Comparison of ENCODE assay signal across 8 cellular contexts in the genomic region with DNA sequence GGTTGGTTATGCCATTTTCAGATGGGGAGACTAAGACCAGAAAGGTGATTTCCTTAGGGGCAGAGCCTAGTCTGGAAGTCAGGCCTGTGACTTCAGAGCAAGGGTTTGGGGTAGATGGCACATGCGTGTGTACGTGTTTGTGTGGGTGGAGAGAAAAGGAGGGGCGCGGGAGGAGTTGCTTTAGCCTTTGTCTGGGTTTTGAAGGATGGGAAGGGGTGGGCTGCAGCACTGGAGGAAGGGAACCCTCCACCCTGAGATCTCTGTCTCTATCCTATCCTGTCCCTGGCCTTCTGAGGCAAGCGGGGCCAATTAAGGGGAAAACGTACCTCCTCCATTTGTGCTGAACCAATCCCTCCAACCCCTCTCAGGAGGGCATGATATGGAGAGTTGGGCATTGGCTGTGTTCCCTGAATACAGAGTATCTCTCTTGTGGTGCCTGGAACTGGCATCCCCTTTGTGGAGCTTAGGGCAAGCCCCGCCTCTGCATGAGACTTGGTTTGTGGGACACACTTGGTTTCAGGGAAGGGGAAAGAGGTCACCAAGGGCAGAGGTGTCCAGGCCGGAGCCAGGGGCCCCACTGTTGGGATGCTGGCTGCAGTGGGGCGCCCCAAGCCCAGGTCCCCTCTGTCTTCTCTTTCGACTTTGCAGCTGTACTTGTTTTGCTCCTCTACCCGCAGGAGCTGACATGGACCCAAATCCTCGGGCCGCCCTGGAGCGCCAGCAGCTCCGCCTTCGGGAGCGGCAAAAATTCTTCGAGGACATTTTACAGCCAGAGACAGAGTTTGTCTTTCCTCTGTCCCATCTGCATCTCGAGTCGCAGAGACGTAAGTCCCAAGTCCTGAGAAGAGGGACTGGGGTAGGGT. TPM values are rescaled to one million over a fixed set of nuclear protein-coding genes. Genes with fewer than 3 reads are reported as not detected.
DNase-seq lines count a peak whose midpoint lies in the region; ATAC-seq and TF ChIP-seq lines count a peak whose summit lies in the region.

TSS of gene DBNDD2 (plus strand) at position 507 of the 863 bp plus-strand sequence. CDS start at position 686, 179 bp downstream.

- ATAC-seq in CD4-positive, CD25-positive, alpha-beta regulatory T cell (ENCODE audit: low read depth in 2 of 2) = no peak
- no peak for ATAC-seq in activated B cell treated with CpG ODN at 0.5 μM for 24 hours (ENCODE audit: low read depth)
- ATAC-seq in naive B cell (ENCODE audit: low read depth in 2 of 2) = peak; percentile 21 to 24
- no peak for ATAC-seq in aorta (ENCODE audit: low FRiP score)
- ATAC-seq in GM18505 (IDR thresholded peaks at IDR 0.05; ENCODE audit: unreplicated experiment) = no peak

- peaks cover 5% of the 10 kb centered on the region for H3K36me3 ChIP-seq in CD4-positive, CD25-positive, alpha-beta regulatory T cell (ENCODE audit: control insufficient read depth, insufficient read depth, low read length)
- H3K36me3 ChIP-seq in esophagus squamous epithelium (peaks cover 0 to 45% (median 5%) of the 10 kb centered on the region in 3 donors), aorta (ENCODE audit: control insufficient read depth in 1 of 2, insufficient read depth in 2 of 2, low read length in 1 of 2) (peaks cover 8 to 9% of the 10 kb centered on the region in 2 donors)

- peak within 1 kb of the TSS; percentile 70 for H3K27ac ChIP-seq in CD4-positive, CD25-positive, alpha-beta regulatory T cell (ENCODE audit: insufficient read depth, low read length, poor library complexity, severe bottlenecking)
- H3K27ac ChIP-seq in esophagus squamous epithelium = peak within 1 kb of the TSS; percentile 86 to 95 (median 93)
- peak within 1 kb of the TSS; percentile 68 to 95 for H3K27ac ChIP-seq in aorta (ENCODE audit: low read depth in 1 of 2, low read length in 2 of 2)

- POLR2A ChIA-PET in activated B cell treated with CpG ODN at 0.5 μM for 24 hours (lab: Charles Lee) = interaction anchor here (2.6 to 3.8 kb wide), 2 partner anchors 8 to 39 kb away, joined by 13 to 17 read pairs; partner anchors contain the start of gene PIGT

- peaks cover 6% of the 10 kb centered on the region for H3K36me3 Mint-ChIP-seq in CD4-positive, CD25-positive, alpha-beta regulatory T cell
- peaks cover 3% of the 10 kb centered on the region for H3K36me3 Mint-ChIP-seq in activated B cell treated with CpG ODN at 0.5 μM for 24 hours (ENCODE audit: low read depth)
- peaks cover 6 to 9% of the 10 kb centered on the region in 2 donors for H3K36me3 Mint-ChIP-seq in naive B cell

- no peaks in the 10 kb centered on the region for H3K27me3 ChIP-seq in CD4-positive, CD25-positive, alpha-beta regulatory T cell (ENCODE audit: control insufficient read depth, insufficient read depth, low read length)
- no peaks in the 10 kb centered on the region for H3K27me3 ChIP-seq in esophagus squamous epithelium
- no peaks in the 10 kb centered on the region for H3K27me3 ChIP-seq in aorta (ENCODE audit: control insufficient read depth in 1 of 2, insufficient read depth in 2 of 2, low read length in 1 of 2)

- peaks cover 23% of the 10 kb centered on the region for H3K4me1 ChIP-seq in CD4-positive, CD25-positive, alpha-beta regulatory T cell (ENCODE audit: control insufficient read depth, insufficient read depth, low read length, poor library complexity, severe bottlenecking)
- H3K4me1 ChIP-seq in esophagus squamous epithelium (peaks cover 7 to 33% (median 11%) of the 10 kb centered on the region in 3 donors), aorta (ENCODE audit: control insufficient read depth in 1 of 2, insufficient read depth in 2 of 2, low read length in 2 of 2) (peaks cover 2 to 9% of the 10 kb centered on the region in 2 donors)

- peak within 1 kb of the TSS; percentile 26 for H3K4me3 ChIP-seq in CD4-positive, CD25-positive, alpha-beta regulatory T cell (ENCODE audit: low read depth, low read length)
- H3K4me3 ChIP-seq in esophagus squamous epithelium (peak within 1 kb of the TSS; percentile 78 to 88 (median 84)), aorta (ENCODE audit: low read length in 2 of 2) (peak within 1 kb of the TSS; percentile 76 to 85)

- 66 to 80% methylated on average over 16 of the region's 21 CpGs for WGBS in esophagus squamous epithelium, 2 donors
- WGBS in aorta, 2 donors = 58 to 62% methylated on average over 21 of the region's 21 CpGs

- TF ChIP-seq CTCF in activated B cell treated with CpG ODN at 0.5 μM for 24 hours (IDR thresholded peaks at IDR 0.05) (no peak), esophagus squamous epithelium (IDR thresholded peaks at IDR 0.05) (no peak)

- H3K27me3 Mint-ChIP-seq in CD4-positive, CD25-positive, alpha-beta regulatory T cell = no peaks in the 10 kb centered on the region
- no peaks in the 10 kb centered on the region for H3K27me3 Mint-ChIP-seq in activated B cell treated with CpG ODN at 0.5 μM for 24 hours
- H3K27me3 Mint-ChIP-seq in naive B cell = peaks cover 0 to 12% (median 0%) of the 10 kb centered on the region in 3 donors

- H3K4me1 Mint-ChIP-seq in CD4-positive, CD25-positive, alpha-beta regulatory T cell = peaks cover 0 to 23% (median 5%) of the 10 kb centered on the region in 4 donors
- H3K4me1 Mint-ChIP-seq in activated B cell treated with CpG ODN at 0.5 μM for 24 hours (peaks cover 28% of the 10 kb centered on the region), naive B cell (peaks cover 30 to 35% (median 30%) of the 10 kb centered on the region in 3 donors)

- CTCF ChIA-PET in activated B cell treated with CpG ODN at 0.5 μM for 24 hours (lab: Charles Lee) = interaction anchor here (0.9 to 1.4 kb wide), 3 partner anchors 29 to 45 kb away, joined by 3 to 4 read pairs (median 3); partner anchors contain the start of gene SYS1

- peak within 1 kb of the TSS; percentile 76 to 89 (median 87) for H3K4me3 Mint-ChIP-seq in CD4-positive, CD25-positive, alpha-beta regulatory T cell
- peak within 1 kb of the TSS; percentile 75 for H3K4me3 Mint-ChIP-seq in activated B cell treated with CpG ODN at 0.5 μM for 24 hours
- peak within 1 kb of the TSS; percentile 77 to 92 (median 86) for H3K4me3 Mint-ChIP-seq in naive B cell

- H3K9me3 ChIP-seq in CD4-positive, CD25-positive, alpha-beta regulatory T cell (ENCODE audit: control insufficient read depth in 2 of 2, low read length in 2 of 2) = no peaks in the 10 kb centered on the region
- no peaks in the 10 kb centered on the region for H3K9me3 ChIP-seq in esophagus squamous epithelium
- H3K9me3 ChIP-seq in aorta (ENCODE audit: control insufficient read depth, low read length) = no peaks in the 10 kb centered on the region

- intact Hi-C loops in activated B cell treated with CpG ODN at 0.5 μM for 24 hours (cut with micrococcal nuclease) = loop anchor here (2.0 kb wide), 1 partner anchor 21 kb away; no protein-coding TSS in a partner anchor
- intact Hi-C loops in esophagus squamous epithelium (cut with DNase I) = no loop called here
- intact Hi-C loops in aorta (cut with DNase I) = no loop called here

- no peaks in the 10 kb centered on the region for H3K9me3 Mint-ChIP-seq in CD4-positive, CD25-positive, alpha-beta regulatory T cell
- H3K9me3 Mint-ChIP-seq in activated B cell treated with CpG ODN at 0.5 μM for 24 hours (no peaks in the 10 kb centered on the region), naive B cell (no peaks in the 10 kb centered on the region)

- TF ChIP-seq POLR2A in esophagus squamous epithelium (IDR thresholded peaks at IDR 0.05) (no peak), GM18505 (IDR thresholded peaks at IDR 0.05; ENCODE audit: borderline replicate concordance, extremely low read depth, insufficient read depth, insufficient read length) (no peak)

- DNase-seq in CD4-positive, CD25-positive, alpha-beta regulatory T cell = peak in 2 of 3 donors; percentile 8 to 11
- DNase-seq in activated B cell treated with CpG ODN at 0.5 μM for 24 hours (no peak), esophagus squamous epithelium (lab: John Stamatoyannopoulos, UW) (no peak), naive B cell (peak; percentile 11), aorta (peak in 1 of 2 donors; percentile 57), SHP77 treated with DMSO at 0.1 percent for 48 hours (lab: John Stamatoyannopoulos, UW) (no peak), NCI-H524 (lab: John Stamatoyannopoulos, UW) (no peak)

- H3K27ac Mint-ChIP-seq in CD4-positive, CD25-positive, alpha-beta regulatory T cell = peak within 1 kb of the TSS; percentile 38 to 90 (median 76)
- H3K27ac Mint-ChIP-seq in activated B cell treated with CpG ODN at 0.5 μM for 24 hours (peak within 1 kb of the TSS; percentile 50), naive B cell (peak within 1 kb of the TSS; percentile 85 to 94 (median 90))

RNA-seq across cellular contexts. Expression of gene DBNDD2, which starts in this region (rescaled TPM):
- 15.1 TPM for total RNA-seq in CD4-positive, CD25-positive, alpha-beta regulatory T cell
- polyA plus RNA-seq in CD4-positive, CD25-positive, alpha-beta regulatory T cell = 10 to 100 TPM; 19.5 to 23.5 (median 21.7) TPM
- total RNA-seq in activated B cell treated with CpG ODN at 0.5 μM for 24 hours (2.6 and 2.7 TPM in 2 replicates), esophagus squamous epithelium (10 to 100 TPM; 14.1 to 39.3 (median 32.2) TPM), aorta (100 to 1,000 TPM; 104 to 123 TPM)
- polyA plus RNA-seq in naive B cell (ENCODE audit: low read depth in 6 of 6) (1 to 10 TPM; 1.1 to 3.3 (median 2.1) TPM), aorta (100 to 1,000 TPM; 140 to 231 TPM)

Comparison
In these comparisons a context has a peak if more than half of its experiments do, and no peak if none do; other contexts are left out.
1. RNA of gene DBNDD2 (polyA plus RNA-seq): 140 to 231 TPM in aorta; 19.5 to 23.5 TPM in CD4-positive, CD25-positive, alpha-beta regulatory T cell and 1.1 to 3.3 TPM in naive B cell; every median in the first group is over 4 times any median in the second.
2. ATAC-seq: peak in naive B cell (2 of 2); none in CD4-positive, CD25-positive, alpha-beta regulatory T cell (0 of 2), activated B cell treated with CpG ODN at 0.5 μM for 24 hours (single experiment), aorta (single experiment) and GM18505 (single experiment).
3. DNase-seq: peak in CD4-positive, CD25-positive, alpha-beta regulatory T cell (2 of 3) and naive B cell (single experiment); none in activated B cell treated with CpG ODN at 0.5 μM for 24 hours (single experiment), esophagus squamous epithelium (single experiment), SHP77 treated with DMSO at 0.1 percent for 48 hours (single experiment) and NCI-H524 (0 of 2).
4. H3K4me3 ChIP-seq: peak in every context shown above with its lines; median percentile 84 in esophagus squamous epithelium; 80 in aorta; 26 in CD4-positive, CD25-positive, alpha-beta regulatory T cell.
5. Peak in every context shown above with its lines, with median percentiles within 50 percentile points of each other: H3K27ac ChIP-seq, H3K27ac Mint-ChIP-seq and H3K4me3 Mint-ChIP-seq.